Comparison of ENCODE assay signal across 17 cellular contexts in genomic region chr17:22278302-22279275, GRCh38.
"Had no signal": no experiment of that assay in that cellular context is flagged by ENCODE, and none has a peak within 500 bp of the region (broad histone marks: within the 10 kb centered on the region; RNA-seq: fewer than 3 reads in every experiment).

No MANE protein-coding gene starts in this region.

- H3K36me3 ChIP-seq: colonic mucosa, left lung, vagina had no signal

- H3K36me3 Mint-ChIP-seq: brain; stimulated activated memory B cell treated with anti-CD40 and anti-IgM and Interleukin-4, amounts not matched to agents 10 μg/mL and 1 μg/mL and 100 μg/mL, for 72 hours; T-cell had no signal

- ATAC-seq: foreskin keratinocyte; left lung; stimulated activated memory B cell treated with anti-CD40 and anti-IgM and Interleukin-4, amounts not matched to agents 10 μg/mL and 1 μg/mL and 100 μg/mL, for 72 hours; T-cell had no signal

- H3K9ac ChIP-seq: SK-N-SH had no signal

- H3K4me3 ChIP-seq: colonic mucosa, left lung, smooth muscle cell, vagina had no signal

- H3K4me2 ChIP-seq: SK-N-SH, smooth muscle cell had no signal

- DNase-seq: activated CD4-positive, alpha-beta T cell treated with anti-CD3 and anti-CD28 coated beads, Interleukin-2, amount 50 U/mL, for 1 hour; activated naive CD4-positive, alpha-beta T cell treated with anti-CD3 and anti-CD28 coated beads for 36 hours; caudate nucleus; foreskin keratinocyte; glutamatergic neuron; hypothalamus; left lung; occipital lobe; SK-N-SH; stimulated activated CD4-positive, alpha-beta T cell treated with anti-CD3 and anti-CD28 coated beads, Interleukin-4, amount 100 ng/mL, for 24 hours had no signal

- H3K4me3 Mint-ChIP-seq: activated naive CD4-positive, alpha-beta T cell treated with anti-CD3 and anti-CD28 coated beads for 36 hours; brain; stimulated activated memory B cell treated with anti-CD40 and anti-IgM and Interleukin-4, amounts not matched to agents 10 μg/mL and 1 μg/mL and 100 μg/mL, for 72 hours; T-cell had no signal

- H3K27ac ChIP-seq: colonic mucosa, foreskin keratinocyte, left lung, vagina had no signal

- H3K9me3 ChIP-seq: colonic mucosa, SK-N-SH, vagina had no signal

- H3K4me1 ChIP-seq: colonic mucosa, foreskin keratinocyte, left lung, vagina had no signal

- H3K27me3 Mint-ChIP-seq: brain; progenitor cell of endocrine pancreas; stimulated activated memory B cell treated with anti-CD40 and anti-IgM and Interleukin-4, amounts not matched to agents 10 μg/mL and 1 μg/mL and 100 μg/mL, for 72 hours; T-cell had no signal

- H3K27ac Mint-ChIP-seq: activated naive CD4-positive, alpha-beta T cell treated with anti-CD3 and anti-CD28 coated beads for 36 hours; brain; progenitor cell of endocrine pancreas; stimulated activated memory B cell treated with anti-CD40 and anti-IgM and Interleukin-4, amounts not matched to agents 10 μg/mL and 1 μg/mL and 100 μg/mL, for 72 hours; T-cell had no signal

- H3K4me1 Mint-ChIP-seq: brain; stimulated activated memory B cell treated with anti-CD40 and anti-IgM and Interleukin-4, amounts not matched to agents 10 μg/mL and 1 μg/mL and 100 μg/mL, for 72 hours; T-cell had no signal

- H3K27me3 ChIP-seq: colonic mucosa, foreskin keratinocyte, left lung, vagina had no signal
